1 cellular context compared by ENCODE assay signal in the genomic region with DNA sequence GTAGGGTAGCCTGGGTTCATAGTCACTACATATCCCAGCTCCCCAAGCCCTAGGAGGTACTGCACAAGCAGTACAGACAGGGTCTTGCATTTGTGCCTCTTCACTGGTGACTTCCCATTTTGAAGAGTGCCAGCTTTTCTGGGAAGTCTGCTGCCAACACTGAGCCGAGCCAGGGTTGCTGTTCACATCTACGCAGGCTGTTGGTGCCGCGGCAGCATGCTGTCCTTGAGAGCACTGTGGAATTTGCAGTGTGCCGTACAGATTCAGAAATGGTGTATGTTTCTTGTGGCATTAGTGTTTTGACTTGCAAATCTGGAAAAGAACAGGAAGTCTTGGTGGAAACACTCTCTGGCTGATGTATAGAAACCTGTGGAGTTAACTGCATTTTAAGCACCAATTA.
TF ChIP-seq lines count a peak whose summit lies in the region.

No MANE protein-coding gene starts in this region.

TF ChIP-seq in K562, 482 proteins besides CTCF, POLR2A, EP300 and RAD21 (continued from another document):
- TF ChIP-seq BRF2 (IDR thresholded peaks at IDR 0.05; ENCODE audit: borderline replicate concordance, insufficient read depth, insufficient read length) (no peak), ZFP36 (IDR thresholded peaks at IDR 0.05; ENCODE audit: low read depth, low read length, partially characterized antibody) (no peak), MYNN (IDR thresholded peaks at IDR 0.05) (no peak), MYNN (CRISPR knock-in tag; IDR thresholded peaks at IDR 0.05) (no peak), ATF7 (IDR thresholded peaks at IDR 0.05) (no peak), ILK (tag; IDR thresholded peaks at IDR 0.05; ENCODE audit: borderline replicate concordance, low read depth) (no peak), RFX5 (IDR thresholded peaks at IDR 0.05; ENCODE audit: low read depth, low read length) (no peak), JUN (IDR thresholded peaks at IDR 0.05; ENCODE audit: borderline replicate concordance, low read depth, low read length) (no peak), JUN (CRISPR knock-in tag; IDR thresholded peaks at IDR 0.05; ENCODE audit: borderline replicate concordance) (no peak)
TF ChIP-seq in K562: peak in this region for 0.
